1 cellular context compared by ENCODE assay signal in the genomic region with DNA sequence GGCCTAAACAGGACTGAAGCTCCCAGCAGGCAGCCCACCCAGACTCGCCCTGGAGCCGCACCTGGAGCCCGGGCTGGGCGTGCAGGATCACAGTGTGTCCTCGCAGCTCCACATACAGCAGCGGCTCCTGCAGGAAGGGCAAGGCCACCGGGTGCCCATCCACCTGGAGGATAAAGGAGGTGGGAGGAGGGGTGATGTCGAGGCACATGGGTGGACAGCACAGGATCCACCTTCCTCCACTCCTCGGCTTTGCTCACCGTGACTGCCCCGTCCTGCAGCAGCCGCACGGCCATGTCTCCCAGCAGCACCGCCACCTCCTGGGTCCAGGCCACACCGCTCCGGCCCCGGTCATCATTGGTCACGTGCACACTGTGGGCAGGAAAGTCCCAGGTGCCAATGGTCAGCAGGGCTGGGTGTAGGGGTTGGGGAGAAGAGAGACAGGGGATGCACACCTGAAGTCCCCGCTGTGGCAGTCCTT.
TF ChIP-seq lines count a peak whose summit lies in the region.

No MANE protein-coding gene starts in this region.

TF ChIP-seq in GM12878, 131 proteins besides CTCF, POLR2A, EP300 and RAD21:
- TF ChIP-seq, protein P1, sequence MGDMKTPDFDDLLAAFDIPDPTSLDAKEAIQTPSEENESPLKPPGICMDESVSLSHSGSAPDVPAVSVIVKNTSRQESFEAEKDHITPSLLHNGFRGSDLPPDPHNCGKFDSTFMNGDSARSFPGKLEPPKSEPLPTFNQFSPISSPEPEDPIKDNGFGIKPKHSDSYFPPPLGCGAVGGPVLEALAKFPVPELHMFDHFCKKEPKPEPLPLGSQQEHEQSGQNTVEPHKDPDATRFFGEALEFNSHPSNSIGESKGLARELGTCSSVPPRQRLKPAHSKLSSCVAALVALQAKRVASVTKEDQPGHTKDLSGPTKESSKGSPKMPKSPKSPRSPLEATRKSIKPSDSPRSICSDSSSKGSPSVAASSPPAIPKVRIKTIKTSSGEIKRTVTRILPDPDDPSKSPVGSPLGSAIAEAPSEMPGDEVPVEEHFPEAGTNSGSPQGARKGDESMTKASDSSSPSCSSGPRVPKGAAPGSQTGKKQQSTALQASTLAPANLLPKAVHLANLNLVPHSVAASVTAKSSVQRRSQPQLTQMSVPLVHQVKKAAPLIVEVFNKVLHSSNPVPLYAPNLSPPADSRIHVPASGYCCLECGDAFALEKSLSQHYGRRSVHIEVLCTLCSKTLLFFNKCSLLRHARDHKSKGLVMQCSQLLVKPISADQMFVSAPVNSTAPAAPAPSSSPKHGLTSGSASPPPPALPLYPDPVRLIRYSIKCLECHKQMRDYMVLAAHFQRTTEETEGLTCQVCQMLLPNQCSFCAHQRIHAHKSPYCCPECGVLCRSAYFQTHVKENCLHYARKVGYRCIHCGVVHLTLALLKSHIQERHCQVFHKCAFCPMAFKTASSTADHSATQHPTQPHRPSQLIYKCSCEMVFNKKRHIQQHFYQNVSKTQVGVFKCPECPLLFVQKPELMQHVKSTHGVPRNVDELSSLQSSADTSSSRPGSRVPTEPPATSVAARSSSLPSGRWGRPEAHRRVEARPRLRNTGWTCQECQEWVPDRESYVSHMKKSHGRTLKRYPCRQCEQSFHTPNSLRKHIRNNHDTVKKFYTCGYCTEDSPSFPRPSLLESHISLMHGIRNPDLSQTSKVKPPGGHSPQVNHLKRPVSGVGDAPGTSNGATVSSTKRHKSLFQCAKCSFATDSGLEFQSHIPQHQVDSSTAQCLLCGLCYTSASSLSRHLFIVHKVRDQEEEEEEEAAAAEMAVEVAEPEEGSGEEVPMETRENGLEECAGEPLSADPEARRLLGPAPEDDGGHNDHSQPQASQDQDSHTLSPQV (IDR thresholded peaks at IDR 0.05), result no peak
- TF ChIP-seq BHLHE40 (IDR thresholded peaks at IDR 0.05; ENCODE audit: borderline replicate concordance in 1 of 2, low read depth in 2 of 2, low read length in 1 of 2) (peak in 1 of 2 experiments; percentile 41; a peak in 2 of 4 replicates), RUNX3 (IDR thresholded peaks at IDR 0.05; ENCODE audit: low read length) (no peak), RAD51 (IDR thresholded peaks at IDR 0.05) (no peak), KLF5 (IDR thresholded peaks at IDR 0.05; ENCODE audit: partially characterized antibody) (no peak), SREBF1 (IDR thresholded peaks at IDR 0.05; ENCODE audit: low read length) (no peak), MYC (IDR thresholded peaks at IDR 0.05; ENCODE audit: insufficient read depth, insufficient read length, insufficient replicate concordance, low read length, severe bottlenecking) (no peak), JUNB (IDR thresholded peaks at IDR 0.05) (no peak), CREM (IDR thresholded peaks at IDR 0.05; ENCODE audit: low read depth) (no peak), CHD4 (IDR thresholded peaks at IDR 0.05) (no peak)
- TF ChIP-seq, protein P2, sequence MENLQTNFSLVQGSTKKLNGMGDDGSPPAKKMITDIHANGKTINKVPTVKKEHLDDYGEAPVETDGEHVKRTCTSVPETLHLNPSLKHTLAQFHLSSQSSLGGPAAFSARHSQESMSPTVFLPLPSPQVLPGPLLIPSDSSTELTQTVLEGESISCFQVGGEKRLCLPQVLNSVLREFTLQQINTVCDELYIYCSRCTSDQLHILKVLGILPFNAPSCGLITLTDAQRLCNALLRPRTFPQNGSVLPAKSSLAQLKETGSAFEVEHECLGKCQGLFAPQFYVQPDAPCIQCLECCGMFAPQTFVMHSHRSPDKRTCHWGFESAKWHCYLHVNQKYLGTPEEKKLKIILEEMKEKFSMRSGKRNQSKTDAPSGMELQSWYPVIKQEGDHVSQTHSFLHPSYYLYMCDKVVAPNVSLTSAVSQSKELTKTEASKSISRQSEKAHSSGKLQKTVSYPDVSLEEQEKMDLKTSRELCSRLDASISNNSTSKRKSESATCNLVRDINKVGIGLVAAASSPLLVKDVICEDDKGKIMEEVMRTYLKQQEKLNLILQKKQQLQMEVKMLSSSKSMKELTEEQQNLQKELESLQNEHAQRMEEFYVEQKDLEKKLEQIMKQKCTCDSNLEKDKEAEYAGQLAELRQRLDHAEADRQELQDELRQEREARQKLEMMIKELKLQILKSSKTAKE (IDR thresholded peaks at IDR 0.05; ENCODE audit: low read depth, poor library complexity, severe bottlenecking), result no peak
- TF ChIP-seq, protein P3, sequence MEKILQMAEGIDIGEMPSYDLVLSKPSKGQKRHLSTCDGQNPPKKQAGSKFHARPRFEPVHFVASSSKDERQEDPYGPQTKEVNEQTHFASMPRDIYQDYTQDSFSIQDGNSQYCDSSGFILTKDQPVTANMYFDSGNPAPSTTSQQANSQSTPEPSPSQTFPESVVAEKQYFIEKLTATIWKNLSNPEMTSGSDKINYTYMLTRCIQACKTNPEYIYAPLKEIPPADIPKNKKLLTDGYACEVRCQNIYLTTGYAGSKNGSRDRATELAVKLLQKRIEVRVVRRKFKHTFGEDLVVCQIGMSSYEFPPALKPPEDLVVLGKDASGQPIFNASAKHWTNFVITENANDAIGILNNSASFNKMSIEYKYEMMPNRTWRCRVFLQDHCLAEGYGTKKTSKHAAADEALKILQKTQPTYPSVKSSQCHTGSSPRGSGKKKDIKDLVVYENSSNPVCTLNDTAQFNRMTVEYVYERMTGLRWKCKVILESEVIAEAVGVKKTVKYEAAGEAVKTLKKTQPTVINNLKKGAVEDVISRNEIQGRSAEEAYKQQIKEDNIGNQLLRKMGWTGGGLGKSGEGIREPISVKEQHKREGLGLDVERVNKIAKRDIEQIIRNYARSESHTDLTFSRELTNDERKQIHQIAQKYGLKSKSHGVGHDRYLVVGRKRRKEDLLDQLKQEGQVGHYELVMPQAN (conservative IDR thresholded peaks at IDR 0.05), result no peak
- TF ChIP-seq, protein P4, sequence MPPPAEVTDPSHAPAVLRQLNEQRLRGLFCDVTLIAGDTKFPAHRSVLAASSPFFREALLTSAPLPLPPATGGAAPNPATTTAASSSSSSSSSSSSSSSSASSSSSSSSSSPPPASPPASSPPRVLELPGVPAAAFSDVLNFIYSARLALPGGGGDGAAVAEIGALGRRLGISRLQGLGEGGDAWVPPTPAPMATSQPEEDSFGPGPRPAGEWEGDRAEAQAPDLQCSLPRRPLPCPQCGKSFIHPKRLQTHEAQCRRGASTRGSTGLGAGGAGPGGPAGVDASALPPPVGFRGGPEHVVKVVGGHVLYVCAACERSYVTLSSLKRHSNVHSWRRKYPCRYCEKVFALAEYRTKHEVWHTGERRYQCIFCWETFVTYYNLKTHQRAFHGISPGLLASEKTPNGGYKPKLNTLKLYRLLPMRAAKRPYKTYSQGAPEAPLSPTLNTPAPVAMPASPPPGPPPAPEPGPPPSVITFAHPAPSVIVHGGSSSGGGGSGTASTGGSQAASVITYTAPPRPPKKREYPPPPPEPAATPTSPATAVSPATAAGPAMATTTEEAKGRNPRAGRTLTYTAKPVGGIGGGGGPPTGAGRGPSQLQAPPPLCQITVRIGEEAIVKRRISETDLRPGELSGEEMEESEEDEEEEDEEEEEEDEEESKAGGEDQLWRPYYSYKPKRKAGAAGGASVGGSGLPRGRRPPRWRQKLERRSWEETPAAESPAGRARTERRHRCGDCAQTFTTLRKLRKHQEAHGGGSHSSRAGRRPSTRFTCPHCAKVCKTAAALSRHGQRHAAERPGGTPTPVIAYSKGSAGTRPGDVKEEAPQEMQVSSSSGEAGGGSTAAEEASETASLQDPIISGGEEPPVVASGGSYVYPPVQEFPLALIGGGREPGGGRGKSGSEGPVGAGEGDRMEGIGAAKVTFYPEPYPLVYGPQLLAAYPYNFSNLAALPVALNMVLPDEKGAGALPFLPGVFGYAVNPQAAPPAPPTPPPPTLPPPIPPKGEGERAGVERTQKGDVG (CRISPR knock-in tag; IDR thresholded peaks at IDR 0.05), result no peak
- TF ChIP-seq, protein P5, sequence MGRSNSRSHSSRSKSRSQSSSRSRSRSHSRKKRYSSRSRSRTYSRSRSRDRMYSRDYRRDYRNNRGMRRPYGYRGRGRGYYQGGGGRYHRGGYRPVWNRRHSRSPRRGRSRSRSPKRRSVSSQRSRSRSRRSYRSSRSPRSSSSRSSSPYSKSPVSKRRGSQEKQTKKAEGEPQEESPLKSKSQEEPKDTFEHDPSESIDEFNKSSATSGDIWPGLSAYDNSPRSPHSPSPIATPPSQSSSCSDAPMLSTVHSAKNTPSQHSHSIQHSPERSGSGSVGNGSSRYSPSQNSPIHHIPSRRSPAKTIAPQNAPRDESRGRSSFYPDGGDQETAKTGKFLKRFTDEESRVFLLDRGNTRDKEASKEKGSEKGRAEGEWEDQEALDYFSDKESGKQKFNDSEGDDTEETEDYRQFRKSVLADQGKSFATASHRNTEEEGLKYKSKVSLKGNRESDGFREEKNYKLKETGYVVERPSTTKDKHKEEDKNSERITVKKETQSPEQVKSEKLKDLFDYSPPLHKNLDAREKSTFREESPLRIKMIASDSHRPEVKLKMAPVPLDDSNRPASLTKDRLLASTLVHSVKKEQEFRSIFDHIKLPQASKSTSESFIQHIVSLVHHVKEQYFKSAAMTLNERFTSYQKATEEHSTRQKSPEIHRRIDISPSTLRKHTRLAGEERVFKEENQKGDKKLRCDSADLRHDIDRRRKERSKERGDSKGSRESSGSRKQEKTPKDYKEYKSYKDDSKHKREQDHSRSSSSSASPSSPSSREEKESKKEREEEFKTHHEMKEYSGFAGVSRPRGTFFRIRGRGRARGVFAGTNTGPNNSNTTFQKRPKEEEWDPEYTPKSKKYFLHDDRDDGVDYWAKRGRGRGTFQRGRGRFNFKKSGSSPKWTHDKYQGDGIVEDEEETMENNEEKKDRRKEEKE (IDR thresholded peaks at IDR 0.05), result no peak
- TF ChIP-seq, protein P6, sequence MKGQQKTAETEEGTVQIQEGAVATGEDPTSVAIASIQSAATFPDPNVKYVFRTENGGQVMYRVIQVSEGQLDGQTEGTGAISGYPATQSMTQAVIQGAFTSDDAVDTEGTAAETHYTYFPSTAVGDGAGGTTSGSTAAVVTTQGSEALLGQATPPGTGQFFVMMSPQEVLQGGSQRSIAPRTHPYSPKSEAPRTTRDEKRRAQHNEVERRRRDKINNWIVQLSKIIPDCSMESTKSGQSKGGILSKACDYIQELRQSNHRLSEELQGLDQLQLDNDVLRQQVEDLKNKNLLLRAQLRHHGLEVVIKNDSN (IDR thresholded peaks at IDR 0.05; ENCODE audit: borderline replicate concordance, extremely low read length, insufficient read depth, low read depth, low read length), result peak; percentile 21
TF ChIP-seq in GM12878: peak in this region for 2.
